ENCODE assay signal across 2 cellular contexts in genomic region chr2:237118731-237119130, GRCh38.
TF ChIP-seq lines count a peak whose summit lies in the region.

No MANE protein-coding gene starts in this region.

TF ChIP-seq in SK-N-SH treated with all-trans-retinoic acid at 6 μM for 48 hours, 23 proteins besides CTCF, POLR2A, EP300 and RAD21 (continued from another document):
- TF ChIP-seq, protein P1, sequence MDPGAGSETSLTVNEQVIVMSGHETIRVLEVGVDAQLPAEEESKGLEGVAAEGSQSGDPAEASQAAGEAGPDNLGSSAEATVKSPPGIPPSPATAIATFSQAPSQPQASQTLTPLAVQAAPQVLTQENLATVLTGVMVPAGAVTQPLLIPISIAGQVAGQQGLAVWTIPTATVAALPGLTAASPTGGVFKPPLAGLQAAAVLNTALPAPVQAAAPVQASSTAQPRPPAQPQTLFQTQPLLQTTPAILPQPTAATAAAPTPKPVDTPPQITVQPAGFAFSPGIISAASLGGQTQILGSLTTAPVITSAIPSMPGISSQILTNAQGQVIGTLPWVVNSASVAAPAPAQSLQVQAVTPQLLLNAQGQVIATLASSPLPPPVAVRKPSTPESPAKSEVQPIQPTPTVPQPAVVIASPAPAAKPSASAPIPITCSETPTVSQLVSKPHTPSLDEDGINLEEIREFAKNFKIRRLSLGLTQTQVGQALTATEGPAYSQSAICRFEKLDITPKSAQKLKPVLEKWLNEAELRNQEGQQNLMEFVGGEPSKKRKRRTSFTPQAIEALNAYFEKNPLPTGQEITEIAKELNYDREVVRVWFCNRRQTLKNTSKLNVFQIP (CRISPR knock-in tag; IDR thresholded peaks at IDR 0.05; ENCODE audit: borderline replicate concordance, low read depth): no peak
- TF ChIP-seq CREB5 (CRISPR knock-in tag; IDR thresholded peaks at IDR 0.05; ENCODE audit: low read depth) (no peak), BACH2 (CRISPR knock-in tag; IDR thresholded peaks at IDR 0.05; ENCODE audit: borderline replicate concordance) (no peak), TOX (CRISPR knock-in tag; IDR thresholded peaks at IDR 0.05; ENCODE audit: borderline replicate concordance) (no peak), PATZ1 (CRISPR knock-in tag; IDR thresholded peaks at IDR 0.05; ENCODE audit: borderline replicate concordance) (no peak), GLIS3 (CRISPR knock-in tag; IDR thresholded peaks at IDR 0.05) (no peak), CSRNP3 (CRISPR knock-in tag; IDR thresholded peaks at IDR 0.05) (no peak), ESRRG (CRISPR knock-in tag; IDR thresholded peaks at IDR 0.05) (no peak), ARNTL (CRISPR knock-in tag; IDR thresholded peaks at IDR 0.05; ENCODE audit: borderline replicate concordance, low read depth) (no peak), ZFP30 (CRISPR knock-in tag; IDR thresholded peaks at IDR 0.05) (no peak), SNAI2 (CRISPR knock-in tag; IDR thresholded peaks at IDR 0.05) (no peak), ZNF70 (CRISPR knock-in tag; IDR thresholded peaks at IDR 0.05) (no peak), TCF4 (CRISPR knock-in tag; IDR thresholded peaks at IDR 0.05; ENCODE audit: borderline replicate concordance) (no peak), PPARA (CRISPR knock-in tag; IDR thresholded peaks at IDR 0.05; ENCODE audit: borderline replicate concordance) (no peak)

TF ChIP-seq in SK-N-SH, 30 proteins besides CTCF, POLR2A, EP300 and RAD21 (continued from another document):
- TF ChIP-seq SIN3A (IDR thresholded peaks at IDR 0.05; ENCODE audit: borderline replicate concordance, low read depth, low read length) (no peak), MAX (IDR thresholded peaks at IDR 0.05; ENCODE audit: low read depth) (no peak), MXI1 (IDR thresholded peaks at IDR 0.05; ENCODE audit: low read depth, low read length) (no peak), TEAD4 (IDR thresholded peaks at IDR 0.05; ENCODE audit: borderline replicate concordance, insufficient read depth) (no peak), FOXJ3 (CRISPR knock-in tag; IDR thresholded peaks at IDR 0.05) (no peak)
- TF ChIP-seq, protein P2, sequence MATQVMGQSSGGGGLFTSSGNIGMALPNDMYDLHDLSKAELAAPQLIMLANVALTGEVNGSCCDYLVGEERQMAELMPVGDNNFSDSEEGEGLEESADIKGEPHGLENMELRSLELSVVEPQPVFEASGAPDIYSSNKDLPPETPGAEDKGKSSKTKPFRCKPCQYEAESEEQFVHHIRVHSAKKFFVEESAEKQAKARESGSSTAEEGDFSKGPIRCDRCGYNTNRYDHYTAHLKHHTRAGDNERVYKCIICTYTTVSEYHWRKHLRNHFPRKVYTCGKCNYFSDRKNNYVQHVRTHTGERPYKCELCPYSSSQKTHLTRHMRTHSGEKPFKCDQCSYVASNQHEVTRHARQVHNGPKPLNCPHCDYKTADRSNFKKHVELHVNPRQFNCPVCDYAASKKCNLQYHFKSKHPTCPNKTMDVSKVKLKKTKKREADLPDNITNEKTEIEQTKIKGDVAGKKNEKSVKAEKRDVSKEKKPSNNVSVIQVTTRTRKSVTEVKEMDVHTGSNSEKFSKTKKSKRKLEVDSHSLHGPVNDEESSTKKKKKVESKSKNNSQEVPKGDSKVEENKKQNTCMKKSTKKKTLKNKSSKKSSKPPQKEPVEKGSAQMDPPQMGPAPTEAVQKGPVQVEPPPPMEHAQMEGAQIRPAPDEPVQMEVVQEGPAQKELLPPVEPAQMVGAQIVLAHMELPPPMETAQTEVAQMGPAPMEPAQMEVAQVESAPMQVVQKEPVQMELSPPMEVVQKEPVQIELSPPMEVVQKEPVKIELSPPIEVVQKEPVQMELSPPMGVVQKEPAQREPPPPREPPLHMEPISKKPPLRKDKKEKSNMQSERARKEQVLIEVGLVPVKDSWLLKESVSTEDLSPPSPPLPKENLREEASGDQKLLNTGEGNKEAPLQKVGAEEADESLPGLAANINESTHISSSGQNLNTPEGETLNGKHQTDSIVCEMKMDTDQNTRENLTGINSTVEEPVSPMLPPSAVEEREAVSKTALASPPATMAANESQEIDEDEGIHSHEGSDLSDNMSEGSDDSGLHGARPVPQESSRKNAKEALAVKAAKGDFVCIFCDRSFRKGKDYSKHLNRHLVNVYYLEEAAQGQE (IDR thresholded peaks at IDR 0.05; ENCODE audit: low read depth, low read length): no peak
- TF ChIP-seq, protein P3, sequence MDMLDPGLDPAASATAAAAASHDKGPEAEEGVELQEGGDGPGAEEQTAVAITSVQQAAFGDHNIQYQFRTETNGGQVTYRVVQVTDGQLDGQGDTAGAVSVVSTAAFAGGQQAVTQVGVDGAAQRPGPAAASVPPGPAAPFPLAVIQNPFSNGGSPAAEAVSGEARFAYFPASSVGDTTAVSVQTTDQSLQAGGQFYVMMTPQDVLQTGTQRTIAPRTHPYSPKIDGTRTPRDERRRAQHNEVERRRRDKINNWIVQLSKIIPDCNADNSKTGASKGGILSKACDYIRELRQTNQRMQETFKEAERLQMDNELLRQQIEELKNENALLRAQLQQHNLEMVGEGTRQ (IDR thresholded peaks at IDR 0.05; ENCODE audit: borderline replicate concordance, low read depth, low read length): no peak
